ENCODE assay signal across 24 cellular contexts in genomic region chr2:64847930-64848329, GRCh38.
"Had no signal": no experiment of that assay in that cellular context is flagged by ENCODE, and none has a peak within 500 bp of the region (broad histone marks: within the 10 kb centered on the region; RNA-seq: fewer than 3 reads in every experiment).

No MANE protein-coding gene starts in this region.

- H3K9me3 Mint-ChIP-seq: activated naive CD4-positive, alpha-beta T cell treated with anti-CD3 and anti-CD28 coated beads, Interleukin-2, amount 50 U/mL, for 72 hours; activated T-helper 17 cell treated with anti-CD3 and anti-CD28 coated beads, Interleukin-2, amount 50 U/mL, for 72 hours; naive thymus-derived CD8-positive, alpha-beta T cell; stimulated activated naive CD8-positive, alpha-beta T cell treated with anti-CD3 and anti-CD28 coated beads, Interleukin-15, Interleukin-2, amounts not matched to agents 100 ng/mL and 50 ng/mL, for 24 hours had no signal

- H3K36me3 Mint-ChIP-seq: activated naive CD4-positive, alpha-beta T cell treated with anti-CD3 and anti-CD28 coated beads, Interleukin-2, amount 50 U/mL, for 72 hours; naive thymus-derived CD8-positive, alpha-beta T cell had no signal

- H3K27ac ChIP-seq: adrenal gland, ascending aorta, brain microvascular endothelial cell, lower lobe of right lung, ovary, prostate gland, right atrium auricular region, thyroid gland, upper lobe of right lung, WERI-Rb-1 had no signal

- H3K4me1 ChIP-seq: adrenal gland, ascending aorta, prostate gland, right atrium auricular region, thyroid gland had no signal

- H3K4me3 Mint-ChIP-seq: activated T-helper 17 cell treated with anti-CD3 and anti-CD28 coated beads, Interleukin-2, amount 50 U/mL, for 72 hours; naive thymus-derived CD8-positive, alpha-beta T cell; stimulated activated naive CD8-positive, alpha-beta T cell treated with anti-CD3 and anti-CD28 coated beads, Interleukin-15, Interleukin-2, amounts not matched to agents 100 ng/mL and 50 ng/mL, for 24 hours had no signal

- H3K27me3 Mint-ChIP-seq: activated T-helper 17 cell treated with anti-CD3 and anti-CD28 coated beads, Interleukin-2, amount 50 U/mL, for 72 hours; stimulated activated naive CD8-positive, alpha-beta T cell treated with anti-CD3 and anti-CD28 coated beads, Interleukin-15, Interleukin-2, amounts not matched to agents 100 ng/mL and 50 ng/mL, for 24 hours had no signal

- ATAC-seq: activated naive CD4-positive, alpha-beta T cell treated with anti-CD3 and anti-CD28 coated beads, Interleukin-2, amount 50 U/mL, for 72 hours; activated T-helper 17 cell treated with anti-CD3 and anti-CD28 coated beads, Interleukin-2, amount 50 U/mL, for 72 hours; lower lobe of right lung; naive thymus-derived CD8-positive, alpha-beta T cell; upper lobe of right lung had no signal

- H3K9me3 ChIP-seq: adrenal gland, ascending aorta, lower lobe of right lung, ovary, prostate gland, right atrium auricular region, spleen, thyroid gland, upper lobe of right lung had no signal

- FAIRE-seq: kidney had no signal

- H3K27ac Mint-ChIP-seq: activated naive CD4-positive, alpha-beta T cell treated with anti-CD3 and anti-CD28 coated beads, Interleukin-2, amount 50 U/mL, for 72 hours; activated T-helper 17 cell treated with anti-CD3 and anti-CD28 coated beads, Interleukin-2, amount 50 U/mL, for 72 hours; naive thymus-derived CD8-positive, alpha-beta T cell; stimulated activated naive CD8-positive, alpha-beta T cell treated with anti-CD3 and anti-CD28 coated beads, Interleukin-15, Interleukin-2, amounts not matched to agents 100 ng/mL and 50 ng/mL, for 24 hours had no signal

- DNase-seq: activated CD4-positive, alpha-beta T cell treated with anti-CD3 and anti-CD28 coated beads for 1 hour; activated T-cell treated with anti-CD3 and anti-CD28 coated beads, Interleukin-2, amount 50 U/mL, for 1 hour; adrenal gland; brain microvascular endothelial cell; central memory CD4-positive, alpha-beta T cell; dermis blood vessel endothelial cell; effector CD8-positive, alpha-beta T cell; foreskin melanocyte; kidney; lower lobe of right lung; naive thymus-derived CD8-positive, alpha-beta T cell; ovary; spleen; stimulated activated CD4-positive, alpha-beta T cell treated with anti-CD3 and anti-CD28 coated beads, Interleukin-4, amount 100 ng/mL, for 1 hour; substantia nigra; thyroid gland; upper lobe of right lung; WERI-Rb-1 had no signal

- H3K27me3 ChIP-seq: adrenal gland, ascending aorta, brain microvascular endothelial cell, ovary, right atrium auricular region, spleen, thyroid gland, upper lobe of right lung had no signal

- H3K4me3 ChIP-seq: adrenal gland, ascending aorta, lower lobe of right lung, ovary, prostate gland, right atrium auricular region, spleen, thyroid gland, upper lobe of right lung had no signal

- H3K36me3 ChIP-seq: adrenal gland, ascending aorta, brain microvascular endothelial cell, lower lobe of right lung, ovary, prostate gland, right atrium auricular region, spleen, thyroid gland, upper lobe of right lung, WERI-Rb-1 had no signal

- H3K4me1 Mint-ChIP-seq: activated T-helper 17 cell treated with anti-CD3 and anti-CD28 coated beads, Interleukin-2, amount 50 U/mL, for 72 hours had no signal
